ENCODE assay signal across 14 cellular contexts in the genomic region with DNA sequence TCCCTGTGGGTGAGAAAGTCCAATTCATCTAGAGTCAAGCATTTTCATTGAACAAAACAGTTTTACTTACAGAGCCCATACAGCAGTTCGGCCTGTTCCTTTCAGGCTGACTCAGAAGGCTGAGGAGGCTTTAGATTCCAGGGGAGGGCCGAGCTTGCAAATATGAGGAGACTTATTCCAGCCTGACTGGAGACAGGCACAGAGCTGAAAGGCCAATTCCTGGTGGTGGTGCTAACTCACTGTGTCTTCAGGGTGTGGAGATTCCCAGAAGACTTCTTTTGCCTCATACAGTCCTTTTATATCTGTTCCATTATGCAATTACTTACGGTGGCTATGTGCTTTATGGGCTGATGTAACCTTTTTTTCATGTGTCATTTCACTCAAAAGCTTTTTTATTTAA. TPM values are rescaled to one million over a fixed set of nuclear protein-coding genes. Genes with fewer than 3 reads are reported as not detected.
DNase-seq lines count a peak whose midpoint lies in the region; ATAC-seq, FAIRE-seq and TF ChIP-seq lines count a peak whose summit lies in the region.
"Had no signal": no experiment of that assay in that cellular context is flagged by ENCODE, and none has a peak within 500 bp of the region (broad histone marks: within the 10 kb centered on the region; RNA-seq: fewer than 3 reads in every experiment).

A gene with protein sequence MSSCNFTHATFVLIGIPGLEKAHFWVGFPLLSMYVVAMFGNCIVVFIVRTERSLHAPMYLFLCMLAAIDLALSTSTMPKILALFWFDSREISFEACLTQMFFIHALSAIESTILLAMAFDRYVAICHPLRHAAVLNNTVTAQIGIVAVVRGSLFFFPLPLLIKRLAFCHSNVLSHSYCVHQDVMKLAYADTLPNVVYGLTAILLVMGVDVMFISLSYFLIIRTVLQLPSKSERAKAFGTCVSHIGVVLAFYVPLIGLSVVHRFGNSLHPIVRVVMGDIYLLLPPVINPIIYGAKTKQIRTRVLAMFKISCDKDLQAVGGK (minus strand): TSS at position 271 of the 400 bp plus-strand sequence. CDS start 15,142 bp downstream, outside the sequence.

- H3K36me3 ChIP-seq in keratinocyte (ENCODE audit: control insufficient read depth in 2 of 2, extremely low read depth in 1 of 2, insufficient read depth in 2 of 2, low read length in 2 of 2): no peaks in the 10 kb centered on the region
- H3K36me3 ChIP-seq: adrenal gland had no signal

- H3K4me3 ChIP-seq in keratinocyte (ENCODE audit: control insufficient read depth in 2 of 3, extremely low read depth in 1 of 3, insufficient read depth in 2 of 3, low read depth in 1 of 3, low read length in 3 of 3): no peak within 1 kb of the TSS
- H3K4me3 ChIP-seq: adrenal gland had no signal

- H3K9ac ChIP-seq in keratinocyte (ENCODE audit: control insufficient read depth, extremely low read depth, insufficient read depth, low read length): no peak within 1 kb of the TSS

- H2AFZ ChIP-seq in keratinocyte (ENCODE audit: control insufficient read depth, low read length): no peak within 1 kb of the TSS

- dilution Hi-C loops in keratinocyte (cut with MboI; ENCODE audit: extremely low pct_ligation_motif_present, low sequenced_read_pairs): no loop called here

- no peaks in the 10 kb centered on the region for H3K27me3 ChIP-seq in keratinocyte (ENCODE audit: control insufficient read depth, extremely low read depth, insufficient read depth, low read length)
- H3K27me3 ChIP-seq: adrenal gland had no signal

- no peaks in the 10 kb centered on the region for H3K9me3 ChIP-seq in keratinocyte (ENCODE audit: control insufficient read depth, low read depth, low read length)
- H3K9me3 ChIP-seq: adrenal gland had no signal

- no peak for FAIRE-seq in keratinocyte (lab: Jason Lieb, UNC)
- FAIRE-seq: islet of Langerhans had no signal

- H4K20me1 ChIP-seq in keratinocyte (ENCODE audit: control insufficient read depth, extremely low read depth, insufficient read depth, low read length): no peaks in the 10 kb centered on the region

- no peaks in the 10 kb centered on the region for H3K79me2 ChIP-seq in keratinocyte (ENCODE audit: control insufficient read depth, insufficient read depth, low read length)

- no peak within 1 kb of the TSS for H3K4me2 ChIP-seq in keratinocyte (ENCODE audit: control insufficient read depth, extremely low read depth, insufficient read depth, low read depth, low read length)

- ATAC-seq in GM19328 (IDR thresholded peaks at IDR 0.05; ENCODE audit: unreplicated experiment): no peak
- ATAC-seq: stimulated activated effector memory CD8-positive, alpha-beta T cell treated with anti-CD3 and anti-CD28 coated beads, Interleukin-12 subunit alpha, Interleukin-12 subunit beta, amount 100 ng/mL, for 72 hours had no signal

- peak in 2 of 3 experiments; percentile 13 to 23 for TF ChIP-seq CTCF in keratinocyte (optimal IDR thresholded peaks at IDR 0.05 in 1 of 3, IDR thresholded peaks at IDR 0.05 in 1 of 3, conservative IDR thresholded peaks at IDR 0.05 in 1 of 3; ENCODE audit: extremely low read depth in 1 of 3, insufficient read depth in 2 of 3, low read length in 3 of 3)

- DNase-seq in AG08396 (ENCODE audit: low spot score): peak; percentile 18
- DNase-seq in LHCN-M2 (ENCODE audit: low read depth): peak; percentile 15
- peak; percentile 73 for DNase-seq in amniotic epithelial cell (ENCODE audit: low read depth)
- no peak for DNase-seq in keratinocyte (ENCODE audit: low read depth, low spot score)
- DNase-seq in AG20443 (ENCODE audit: low spot score): no peak
- DNase-seq in NCI-H2107 (lab: John Stamatoyannopoulos, UW): no peak
- no peak for DNase-seq in GM19238 (ENCODE audit: insufficient read length, low spot score)
- DNase-seq: adrenal gland, AML-193, nephron progenitor cell had no signal

- H3K27ac ChIP-seq in keratinocyte (ENCODE audit: control insufficient read depth, insufficient read depth, low read length): no peak within 1 kb of the TSS
- H3K27ac ChIP-seq: adrenal gland had no signal

- H3K4me1 ChIP-seq in keratinocyte (ENCODE audit: control insufficient read depth, extremely low read depth, insufficient read depth, low read length): no peaks in the 10 kb centered on the region
- H3K4me1 ChIP-seq: adrenal gland had no signal

- H3K9me1 ChIP-seq in keratinocyte (ENCODE audit: control insufficient read depth, extremely low read depth, insufficient read depth, low read length): no peaks in the 10 kb centered on the region

RNA-seq across cellular contexts. Expression of the gene that starts here (rescaled TPM):
- total RNA-seq in LHCN-M2 (2014; rRNA removed): not detected in 2 replicates
- polyA plus RNA-seq in LHCN-M2 (2012): not detected
- 0.03 TPM in 2 of 3 replicates, not detected in the other for polyA plus RNA-seq in keratinocyte
- polyA plus RNA-seq in keratinocyte (2011; ENCODE audit: low read depth): not detected
- polyA plus RNA-seq in keratinocyte (2011; cell fraction: cytosol; rRNA removed): not detected in 2 replicates
- polyA plus RNA-seq in keratinocyte (2011; cell fraction: nucleus; rRNA removed): not detected in 2 replicates
- not detected in 2 replicates for polyA plus RNA-seq in keratinocyte (2012; ENCODE audit: low replicate concordance)
- not detected in 3 replicates for polyA minus RNA-seq in keratinocyte
- polyA minus RNA-seq in keratinocyte (2011; cell fraction: cytosol; rRNA and poly(A)+ RNA removed): not detected
- polyA minus RNA-seq in keratinocyte (2011; cell fraction: nucleus; rRNA and poly(A)+ RNA removed): not detected in 2 replicates
- total RNA-seq: adrenal gland, epithelial cell of proximal tubule had no signal

Comparison
In these comparisons a context has a peak if more than half of its experiments do, and no peak if none do; other contexts are left out.
1. Peak in DNase-seq in LHCN-M2; RNA of the gene not detected or under 1 TPM.
2. DNase-seq: peak in AG08396 (single experiment) and amniotic epithelial cell (single experiment); none in keratinocyte (single experiment), AG20443 (single experiment), NCI-H2107 (single experiment) and GM19238 (single experiment).